ENCODE assay signal across 9 cellular contexts in genomic region chr19:40687525-40688016, GRCh38. TPM values are rescaled to one million over a fixed set of nuclear protein-coding genes. Genes with fewer than 3 reads are reported as not detected.
A peak's percentile ranks its signal among the peaks of the same experiment; 100 is the strongest.
DNase-seq lines count a peak whose midpoint lies in the region; ATAC-seq and TF ChIP-seq lines count a peak whose summit lies in the region.
"Had no signal": no experiment of that assay in that cellular context is flagged by ENCODE, and none has a peak within 500 bp of the region (broad histone marks: within the 10 kb centered on the region; RNA-seq: fewer than 3 reads in every experiment).

No MANE protein-coding gene starts in this region.

- H3K27me3 Mint-ChIP-seq in activated naive CD8-positive, alpha-beta T cell treated with anti-CD3 and anti-CD28 coated beads, Interleukin-2, amount 50 U/mL, for 24 hours: no peaks in the 10 kb centered on the region
- H3K27me3 Mint-ChIP-seq in activated naive CD8-positive, alpha-beta T cell treated with anti-CD3 and anti-CD28 coated beads for 36 hours: no peaks in the 10 kb centered on the region

- peaks cover 13% of the 10 kb centered on the region for H3K4me1 ChIP-seq in mucosa of descending colon (ENCODE audit: low read depth)
- peaks cover 47% of the 10 kb centered on the region for H3K4me1 ChIP-seq in vagina

- DNase-seq in activated naive CD8-positive, alpha-beta T cell treated with anti-CD3 and anti-CD28 coated beads, Interleukin-2, amount 50 U/mL, for 24 hours: peak; percentile 16
- no peak for DNase-seq in activated naive CD8-positive, alpha-beta T cell treated with anti-CD3 and anti-CD28 coated beads for 36 hours
- DNase-seq in dedifferentiated amniotic fluid mesenchymal stem cell (ENCODE audit: extremely low spot score) (peak; percentile 24), mucosa of descending colon (peak; percentile 72 to 82 (median 75)), vagina (ENCODE audit: extremely low spot score in 2 of 2) (peak in 1 of 2 donors; percentile 94), NCI-H526 (lab: John Stamatoyannopoulos, UW) (no peak), NCI-H1436 treated with DMSO at 0.1 percent for 48 hours (lab: John Stamatoyannopoulos, UW) (no peak), COR-L47 (lab: John Stamatoyannopoulos, UW) (no peak)
- DNase-seq: NCI-H226 had no signal

- H3K9me3 Mint-ChIP-seq in activated naive CD8-positive, alpha-beta T cell treated with anti-CD3 and anti-CD28 coated beads, Interleukin-2, amount 50 U/mL, for 24 hours: no peaks in the 10 kb centered on the region
- H3K9me3 Mint-ChIP-seq in activated naive CD8-positive, alpha-beta T cell treated with anti-CD3 and anti-CD28 coated beads for 36 hours: no peaks in the 10 kb centered on the region

- H3K27ac Mint-ChIP-seq in activated naive CD8-positive, alpha-beta T cell treated with anti-CD3 and anti-CD28 coated beads, Interleukin-2, amount 50 U/mL, for 24 hours: no peak overlapping the region
- H3K27ac Mint-ChIP-seq in activated naive CD8-positive, alpha-beta T cell treated with anti-CD3 and anti-CD28 coated beads for 36 hours: no peak overlapping the region

- H3K9me3 ChIP-seq in mucosa of descending colon (no peaks in the 10 kb centered on the region), vagina (no peaks in the 10 kb centered on the region)

- H3K27me3 ChIP-seq in vagina: no peaks in the 10 kb centered on the region

- TF ChIP-seq POLR2A in vagina (IDR thresholded peaks at IDR 0.05): no peak

- peaks cover 13% of the 10 kb centered on the region for H3K36me3 Mint-ChIP-seq in activated naive CD8-positive, alpha-beta T cell treated with anti-CD3 and anti-CD28 coated beads, Interleukin-2, amount 50 U/mL, for 24 hours (ENCODE audit: low read depth)
- H3K36me3 Mint-ChIP-seq in activated naive CD8-positive, alpha-beta T cell treated with anti-CD3 and anti-CD28 coated beads for 36 hours: peaks cover 19% of the 10 kb centered on the region

- H3K4me1 Mint-ChIP-seq in activated naive CD8-positive, alpha-beta T cell treated with anti-CD3 and anti-CD28 coated beads, Interleukin-2, amount 50 U/mL, for 24 hours: peaks cover 9% of the 10 kb centered on the region
- peaks cover 2% of the 10 kb centered on the region for H3K4me1 Mint-ChIP-seq in activated naive CD8-positive, alpha-beta T cell treated with anti-CD3 and anti-CD28 coated beads for 36 hours

- TF ChIP-seq CTCF in mucosa of descending colon (IDR thresholded peaks at IDR 0.05): no peak
- no peak for TF ChIP-seq CTCF in vagina (IDR thresholded peaks at IDR 0.05)

- H3K4me3 ChIP-seq in mucosa of descending colon: no peak overlapping the region
- peak overlapping the region; percentile 90 to 96 for H3K4me3 ChIP-seq in vagina

- intact Hi-C loops in mucosa of descending colon (cut with DNase I, micrococcal nuclease) (no loop called here), vagina (cut with DNase I) (no loop called here)

- H3K36me3 ChIP-seq in mucosa of descending colon (ENCODE audit: low read depth): no peaks in the 10 kb centered on the region
- peaks cover 0 to 34% of the 10 kb centered on the region in 2 donors for H3K36me3 ChIP-seq in vagina

- no peak overlapping the region for H3K4me3 Mint-ChIP-seq in activated naive CD8-positive, alpha-beta T cell treated with anti-CD3 and anti-CD28 coated beads, Interleukin-2, amount 50 U/mL, for 24 hours
- H3K4me3 Mint-ChIP-seq in activated naive CD8-positive, alpha-beta T cell treated with anti-CD3 and anti-CD28 coated beads for 36 hours: no peak overlapping the region

- ATAC-seq in activated naive CD8-positive, alpha-beta T cell treated with anti-CD3 and anti-CD28 coated beads, Interleukin-2, amount 50 U/mL, for 24 hours: no peak
- peak; percentile 27 for ATAC-seq in mucosa of descending colon

- peak overlapping the region; percentile 91 for H3K27ac ChIP-seq in vagina

RNA-seq across cellular contexts. Expression of gene NUMBL, which starts 2.9 kb away (rescaled TPM):
- 10 to 100 TPM; 13.4 to 14.9 TPM for total RNA-seq in activated naive CD8-positive, alpha-beta T cell treated with anti-CD3 and anti-CD28 coated beads for 36 hours
- total RNA-seq in mucosa of descending colon (10 to 100 TPM; 10.2 to 39.7 (median 16.9) TPM), vagina (66.0 TPM)

RNA-seq across cellular contexts. Expression of gene COQ8B, which starts 29.1 kb away (rescaled TPM):
- 10 to 100 TPM; 18.9 to 25.3 TPM for total RNA-seq in activated naive CD8-positive, alpha-beta T cell treated with anti-CD3 and anti-CD28 coated beads for 36 hours
- total RNA-seq in mucosa of descending colon (10 to 100 TPM; 29.9 to 49.2 (median 39.3) TPM), vagina (51.1 TPM)

RNA-seq across cellular contexts. Expression of gene ITPKC, which starts 29.3 kb away (rescaled TPM):
- 1 to 10 TPM; 3.8 to 4.1 TPM for total RNA-seq in activated naive CD8-positive, alpha-beta T cell treated with anti-CD3 and anti-CD28 coated beads for 36 hours
- total RNA-seq in mucosa of descending colon (10 to 100 TPM; 22.1 to 26.1 (median 23.2) TPM), vagina (92.6 TPM)

Comparison
In these comparisons a context has a peak if more than half of its experiments do, and no peak if none do; other contexts are left out.
1. DNase-seq: peak in activated naive CD8-positive, alpha-beta T cell treated with anti-CD3 and anti-CD28 coated beads, Interleukin-2, amount 50 U/mL, for 24 hours (single experiment), dedifferentiated amniotic fluid mesenchymal stem cell (single experiment) and mucosa of descending colon (3 of 3); none in activated naive CD8-positive, alpha-beta T cell treated with anti-CD3 and anti-CD28 coated beads for 36 hours (single experiment), NCI-H526 (0 of 2), NCI-H1436 treated with DMSO at 0.1 percent for 48 hours (single experiment) and COR-L47 (single experiment).
2. RNA of gene ITPKC, which starts 29.3 kb away (total RNA-seq): 92.6 TPM in vagina (single experiment) and 22.1 to 26.1 TPM in mucosa of descending colon; 3.8 to 4.1 TPM in activated naive CD8-positive, alpha-beta T cell treated with anti-CD3 and anti-CD28 coated beads for 36 hours; every median in the first group is over 4 times any median in the second.